Comparison of ENCODE assay signal across 15 cellular contexts in genomic region chr16:58324792-58325191, GRCh38. TPM values are rescaled to one million over a fixed set of nuclear protein-coding genes. Genes with fewer than 3 reads are reported as not detected.
DNase-seq lines count a peak whose midpoint lies in the region; TF ChIP-seq lines count a peak whose summit lies in the region.
"Had no signal": no experiment of that assay in that cellular context is flagged by ENCODE, and none has a peak within 500 bp of the region (broad histone marks: within the 10 kb centered on the region; RNA-seq: fewer than 3 reads in every experiment).

No MANE protein-coding gene starts in this region.

- H3K27me3 ChIP-seq in adrenal gland, result no peaks in the 10 kb centered on the region

- H3K9me3 Mint-ChIP-seq in activated naive CD4-positive, alpha-beta T cell treated with anti-CD3 and anti-CD28 coated beads, Interleukin-2, amount 50 U/mL, for 24 hours, result no peaks in the 10 kb centered on the region
- no peaks in the 10 kb centered on the region for H3K9me3 Mint-ChIP-seq in chondrocyte (ENCODE audit: low read depth)
- H3K9me3 Mint-ChIP-seq: CD4-positive, alpha-beta memory T cell had no signal

- H3K9me3 ChIP-seq in HEK293 (ENCODE audit: control insufficient read depth, insufficient read depth, low read depth, low read length) (no peaks in the 10 kb centered on the region), adrenal gland (replicated peaks in 1 of 3) (no peaks in the 10 kb centered on the region)
- H3K9me3 ChIP-seq: BE2C had no signal

- intact Hi-C loops in adrenal gland (cut with DNase I), result no loop called here

- H3K4me1 ChIP-seq in HEK293 (ENCODE audit: control insufficient read depth, insufficient read depth, low read length), result peaks cover 13% of the 10 kb centered on the region; the same call in 1 of the 2 replicates
- no peaks in the 10 kb centered on the region for H3K4me1 ChIP-seq in adrenal gland (replicated peaks in 1 of 2)
- H3K4me1 ChIP-seq: BE2C had no signal

- 76 to 84% (median 78%) methylated on average over 3 of the region's 3 CpGs for WGBS in adrenal gland, 4 donors

- TF ChIP-seq POLR2A in adrenal gland (IDR thresholded peaks at IDR 0.05), result no peak

- H3K4me1 Mint-ChIP-seq in activated naive CD4-positive, alpha-beta T cell treated with anti-CD3 and anti-CD28 coated beads, Interleukin-2, amount 50 U/mL, for 24 hours, result no peaks in the 10 kb centered on the region
- H3K4me1 Mint-ChIP-seq in chondrocyte (ENCODE audit: low read depth), result no peaks in the 10 kb centered on the region
- H3K4me1 Mint-ChIP-seq: CD4-positive, alpha-beta memory T cell had no signal

- TF ChIP-seq CTCF in HEK293 (tag by site-specific recombination; IDR thresholded peaks at IDR 0.05), result no peak
- no peak for TF ChIP-seq CTCF in adrenal gland (IDR thresholded peaks at IDR 0.05)
- TF ChIP-seq CTCF in chondrocyte (IDR thresholded peaks at IDR 0.05), result no peak

- H3K27me3 Mint-ChIP-seq in activated naive CD4-positive, alpha-beta T cell treated with anti-CD3 and anti-CD28 coated beads, Interleukin-2, amount 50 U/mL, for 24 hours, result peaks cover 6% of the 10 kb centered on the region
- peaks cover 31% of the 10 kb centered on the region for H3K27me3 Mint-ChIP-seq in chondrocyte (ENCODE audit: low read depth)

- peak overlapping the region; percentile 38 for H3K27ac Mint-ChIP-seq in activated naive CD4-positive, alpha-beta T cell treated with anti-CD3 and anti-CD28 coated beads, Interleukin-2, amount 50 U/mL, for 24 hours
- no peak overlapping the region for H3K27ac Mint-ChIP-seq in chondrocyte (ENCODE audit: unreplicated experiment)
- H3K27ac Mint-ChIP-seq: CD4-positive, alpha-beta memory T cell had no signal

- CTCF ChIA-PET in HEK293 (lab: Yijun Ruan, JAX), result interaction anchor here (0.6 to 7.3 kb wide), 5 partner anchors 13 to 431 kb away, joined by 3 to 65 read pairs (median 3); no protein-coding TSS in a partner anchor

- H3K36me3 Mint-ChIP-seq in activated naive CD4-positive, alpha-beta T cell treated with anti-CD3 and anti-CD28 coated beads, Interleukin-2, amount 50 U/mL, for 24 hours, result no peaks in the 10 kb centered on the region
- H3K36me3 Mint-ChIP-seq in chondrocyte (ENCODE audit: low read depth), result no peaks in the 10 kb centered on the region
- H3K36me3 Mint-ChIP-seq: CD4-positive, alpha-beta memory T cell had no signal

- H3K27ac ChIP-seq in HEK293 (ENCODE audit: extremely low read depth, low read depth, low read length) (no peak overlapping the region), adrenal gland (no peak overlapping the region)
- H3K27ac ChIP-seq: C4-2B had no signal

- H3K4me3 Mint-ChIP-seq in activated naive CD4-positive, alpha-beta T cell treated with anti-CD3 and anti-CD28 coated beads, Interleukin-2, amount 50 U/mL, for 24 hours, result no peak overlapping the region
- H3K4me3 Mint-ChIP-seq in chondrocyte (ENCODE audit: unreplicated experiment), result no peak overlapping the region
- H3K4me3 Mint-ChIP-seq: CD4-positive, alpha-beta memory T cell had no signal

- DNase-seq in activated naive CD4-positive, alpha-beta T cell treated with anti-CD3 and anti-CD28 coated beads, Interleukin-2, amount 50 U/mL, for 16 hours, result no peak
- peak; percentile 71 for DNase-seq in NCI-H69 (lab: John Stamatoyannopoulos, UW)
- DNase-seq in adrenal gland, result no peak
- no peak for DNase-seq in chondrocyte (ENCODE audit: low spot score)
- no peak for DNase-seq in activated CD4-positive, alpha-beta T cell treated with anti-CD3 and anti-CD28 coated beads for 48 hours
- DNase-seq: BE2C; CD4-positive, alpha-beta memory T cell; DMS53; GF-D8; HCEC 1CT had no signal

- POLR2A ChIA-PET in HEK293 (lab: Yijun Ruan, JAX), result no interaction called here

- H3K36me3 ChIP-seq in HEK293 (ENCODE audit: control insufficient read depth in 2 of 2, insufficient read depth in 1 of 2, low read length in 2 of 2), result no peaks in the 10 kb centered on the region
- H3K36me3 ChIP-seq in adrenal gland (replicated peaks in 1 of 2), result no peaks in the 10 kb centered on the region
- H3K36me3 ChIP-seq: BE2C had no signal

- no peak overlapping the region for H3K4me3 ChIP-seq in HEK293 (ENCODE audit: low read depth, low read length)
- no peak overlapping the region for H3K4me3 ChIP-seq in adrenal gland

TF ChIP-seq in HEK293, 187 proteins besides CTCF, POLR2A, EP300 and RAD21:
- TF ChIP-seq ZNF473 (tag by site-specific recombination; IDR thresholded peaks at IDR 0.05) (no peak), ZNF48 (tag by site-specific recombination; IDR thresholded peaks at IDR 0.05) (no peak), ZNF658 (tag by site-specific recombination; IDR thresholded peaks at IDR 0.05) (no peak), GLIS1 (tag by site-specific recombination; IDR thresholded peaks at IDR 0.05) (peak; percentile 53), ZNF843 (tag by site-specific recombination; IDR thresholded peaks at IDR 0.05) (peak; percentile 64; the same call in 1 of the 2 replicates), ZNF664 (tag by site-specific recombination; IDR thresholded peaks at IDR 0.05) (no peak), ZBTB21 (tag by site-specific recombination; IDR thresholded peaks at IDR 0.05) (0 out of 2 replicates have a peak, but pooled peaks have one; percentile 30), FEZF1 (tag by site-specific recombination; IDR thresholded peaks at IDR 0.05) (peak; percentile 30; the same call in 1 of the 2 replicates), ZNF311 (tag by site-specific recombination; IDR thresholded peaks at IDR 0.05; ENCODE audit: borderline replicate concordance) (no peak), IKZF3 (tag by site-specific recombination; IDR thresholded peaks at IDR 0.05) (peak; percentile 80; the same call in 1 of the 2 replicates), ZBTB49 (tag by site-specific recombination; IDR thresholded peaks at IDR 0.05; ENCODE audit: low read depth) (no peak), PRDM6 (tag by site-specific recombination; IDR thresholded peaks at IDR 0.05) (peak; percentile 60), ZNF366 (tag by site-specific recombination; conservative IDR thresholded peaks at IDR 0.05) (0 out of 2 replicates have a peak, but pooled peaks have one; percentile 16), SP7 (tag by site-specific recombination; IDR thresholded peaks at IDR 0.05) (no peak), GLIS2 (tag by site-specific recombination; IDR thresholded peaks at IDR 0.05) (no peak), ZNF629 (tag by site-specific recombination; IDR thresholded peaks at IDR 0.05) (peak; percentile 75)
- TF ChIP-seq, protein P1, sequence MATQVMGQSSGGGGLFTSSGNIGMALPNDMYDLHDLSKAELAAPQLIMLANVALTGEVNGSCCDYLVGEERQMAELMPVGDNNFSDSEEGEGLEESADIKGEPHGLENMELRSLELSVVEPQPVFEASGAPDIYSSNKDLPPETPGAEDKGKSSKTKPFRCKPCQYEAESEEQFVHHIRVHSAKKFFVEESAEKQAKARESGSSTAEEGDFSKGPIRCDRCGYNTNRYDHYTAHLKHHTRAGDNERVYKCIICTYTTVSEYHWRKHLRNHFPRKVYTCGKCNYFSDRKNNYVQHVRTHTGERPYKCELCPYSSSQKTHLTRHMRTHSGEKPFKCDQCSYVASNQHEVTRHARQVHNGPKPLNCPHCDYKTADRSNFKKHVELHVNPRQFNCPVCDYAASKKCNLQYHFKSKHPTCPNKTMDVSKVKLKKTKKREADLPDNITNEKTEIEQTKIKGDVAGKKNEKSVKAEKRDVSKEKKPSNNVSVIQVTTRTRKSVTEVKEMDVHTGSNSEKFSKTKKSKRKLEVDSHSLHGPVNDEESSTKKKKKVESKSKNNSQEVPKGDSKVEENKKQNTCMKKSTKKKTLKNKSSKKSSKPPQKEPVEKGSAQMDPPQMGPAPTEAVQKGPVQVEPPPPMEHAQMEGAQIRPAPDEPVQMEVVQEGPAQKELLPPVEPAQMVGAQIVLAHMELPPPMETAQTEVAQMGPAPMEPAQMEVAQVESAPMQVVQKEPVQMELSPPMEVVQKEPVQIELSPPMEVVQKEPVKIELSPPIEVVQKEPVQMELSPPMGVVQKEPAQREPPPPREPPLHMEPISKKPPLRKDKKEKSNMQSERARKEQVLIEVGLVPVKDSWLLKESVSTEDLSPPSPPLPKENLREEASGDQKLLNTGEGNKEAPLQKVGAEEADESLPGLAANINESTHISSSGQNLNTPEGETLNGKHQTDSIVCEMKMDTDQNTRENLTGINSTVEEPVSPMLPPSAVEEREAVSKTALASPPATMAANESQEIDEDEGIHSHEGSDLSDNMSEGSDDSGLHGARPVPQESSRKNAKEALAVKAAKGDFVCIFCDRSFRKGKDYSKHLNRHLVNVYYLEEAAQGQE (tag by site-specific recombination; IDR thresholded peaks at IDR 0.05), result no peak
TF ChIP-seq in HEK293: peak in this region for 8.

RNA-seq across cellular contexts. Expression of gene PRSS54, which starts 30.0 kb away (rescaled TPM):
- total RNA-seq in adrenal gland (not detected), chondrocyte (not detected in 3 replicates)
- not detected for polyA plus RNA-seq in adrenal gland
- total RNA-seq: CD4-positive, alpha-beta memory T cell; H4 had no signal
- polyA plus RNA-seq: AG04450; CD4-positive, alpha-beta memory T cell had no signal
